ENCODE assay signal across 18 cellular contexts in the genomic region with DNA sequence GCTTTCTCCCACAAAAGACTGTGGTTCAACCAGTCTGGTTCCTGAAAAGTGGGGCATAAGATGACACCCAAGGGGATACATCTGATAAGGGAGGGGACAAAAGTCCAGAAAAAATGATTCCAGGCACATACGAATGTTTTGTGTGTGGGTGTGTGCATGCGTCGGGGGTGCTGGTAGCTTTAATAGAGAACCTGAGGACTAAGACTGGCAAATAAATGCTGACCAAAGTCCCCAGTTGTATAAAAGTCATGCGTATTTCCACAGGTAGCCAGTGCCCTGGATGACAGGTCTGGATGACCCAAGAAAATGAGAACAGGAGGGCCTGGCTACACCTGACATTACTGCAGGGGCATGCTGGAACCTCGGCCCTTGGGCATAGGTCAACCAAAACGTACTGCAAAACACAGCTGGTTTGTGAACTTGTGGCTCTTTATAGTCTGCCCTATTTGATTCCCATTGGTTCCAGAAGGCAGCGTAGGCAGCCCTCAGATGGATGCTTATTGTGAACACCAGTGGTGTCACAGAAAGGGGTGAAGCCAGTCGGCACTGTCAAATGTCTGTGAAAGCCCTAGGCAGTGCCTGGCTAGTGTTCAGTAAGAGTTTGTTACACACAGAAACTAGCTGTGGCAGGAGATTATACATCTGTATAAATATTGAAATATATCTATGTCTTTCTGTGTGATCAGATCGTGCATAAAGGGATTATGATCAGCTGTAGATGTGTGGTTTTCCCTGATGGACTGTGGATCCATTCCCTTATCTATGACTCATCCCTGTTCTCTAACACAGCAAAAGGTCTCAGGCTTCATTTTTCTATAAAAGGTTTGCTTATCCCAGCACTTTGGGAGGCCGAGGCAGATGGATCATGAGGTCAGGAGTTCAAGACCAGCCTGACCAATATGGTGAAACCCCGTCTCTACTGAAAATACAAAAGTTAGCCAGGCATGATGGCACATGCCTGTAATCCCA. TPM values are rescaled to one million over a fixed set of nuclear protein-coding genes. Genes with fewer than 3 reads are reported as not detected.
DNase-seq lines count a peak whose midpoint lies in the region; ATAC-seq, FAIRE-seq and TF ChIP-seq lines count a peak whose summit lies in the region.
"Had no signal": no experiment of that assay in that cellular context is flagged by ENCODE, and none has a peak within 500 bp of the region (broad histone marks: within the 10 kb centered on the region; RNA-seq: fewer than 3 reads in every experiment).

No MANE protein-coding gene starts in this region.

- TF ChIP-seq POLR2A in K562 (conservative IDR thresholded peaks at IDR 0.05): no peak

- POLR2A ChIA-PET in K562 (lab: Yijun Ruan, JAX): interaction anchor here (0.6 kb wide), 1 partner anchor 17 kb away, joined by 3 read pairs; no protein-coding TSS in a partner anchor

- CTCF ChIA-PET in K562 (lab: Yijun Ruan, JAX; ENCODE audit: low intra/inter-chr PET ratio): no interaction called here

- BruUV-seq in K562 (replicated peaks; lab: Mats Ljungman, UMichigan): no TSS peak

- peak; percentile 27 for DNase-seq in activated CD4-positive, alpha-beta T cell treated with anti-CD3 and anti-CD28 coated beads, Interleukin-2, amount 10 ng/mL, durations not matched to agents 24 days and 14 days
- no peak for DNase-seq in activated CD4-positive, alpha-beta T cell treated with anti-CD3 and anti-CD28 coated beads, Interleukin-2, amount 50 U/mL, for 48 hours
- no peak for DNase-seq in K562 (ENCODE audit: extremely low read depth in 1 of 4, low spot score in 3 of 4)
- peak; percentile 92 for DNase-seq in left lobe of liver (ENCODE audit: low spot score)
- DNase-seq in small intestine: peak; percentile 57
- no peak for DNase-seq in activated gamma-delta T cell (lab: John Stamatoyannopoulos, UW)
- no peak for DNase-seq in D721Med (ENCODE audit: insufficient read length, low spot score)
- DNase-seq in NCI-H748 (lab: John Stamatoyannopoulos, UW; ENCODE audit: unreplicated experiment): no peak
- DNase-seq: CD4-positive, alpha-beta memory T cell; DMS79 treated with DMSO at 0.1 percent for 48 hours; GF-D8; HCEC 1CT; IMR-90 had no signal

- H3K27ac ChIP-seq in K562 (ENCODE audit: extremely low read depth, low read depth, low read length) (no peak overlapping the region), small intestine (ENCODE audit: low read depth in 1 of 2, low read length in 1 of 2) (no peak overlapping the region)
- H3K27ac ChIP-seq: 22Rv1, BLaER1 had no signal

- no peak overlapping the region for H3K4me2 ChIP-seq in K562 (ENCODE audit: insufficient read depth, low read length)
- H3K4me2 ChIP-seq: BLaER1, GM23338 had no signal

- no peaks in the 10 kb centered on the region for H3K36me3 ChIP-seq in K562 (ENCODE audit: control insufficient read depth, insufficient read depth, low read length)
- no peaks in the 10 kb centered on the region for H3K36me3 ChIP-seq in small intestine (ENCODE audit: control insufficient read depth in 2 of 2, insufficient read depth in 2 of 2, low read length in 2 of 2)
- H3K36me3 ChIP-seq: BLaER1 had no signal

- H4K20me1 ChIP-seq in K562 (replicated peaks; ENCODE audit: control insufficient read depth, insufficient read depth, low read length): no peaks in the 10 kb centered on the region
- H4K20me1 ChIP-seq: BLaER1 had no signal

- peaks cover 2% of the 10 kb centered on the region for H3K27me3 Mint-ChIP-seq in activated CD4-positive, alpha-beta T cell treated with anti-CD3 and anti-CD28 coated beads, Interleukin-2, amount 10 ng/mL, durations not matched to agents 24 days and 14 days

- TF ChIP-seq EP300 in K562 (IDR thresholded peaks at IDR 0.05; ENCODE audit: low read length): no peak

- no peak overlapping the region for H2AFZ ChIP-seq in K562 (ENCODE audit: low read depth, low read length)
- H2AFZ ChIP-seq: GM23338 had no signal

- FAIRE-seq in K562 (lab: Jason Lieb, UNC) (no peak), small intestine (lab: Jason Lieb, UNC) (no peak), D721Med (lab: Jason Lieb, UNC) (no peak)
- FAIRE-seq: H54 had no signal

- no peak overlapping the region for H3K4me3 ChIP-seq in K562
- H3K4me3 ChIP-seq in small intestine (ENCODE audit: low read depth in 1 of 2, low read length in 2 of 2): no peak overlapping the region
- H3K4me3 ChIP-seq: BLaER1, GM23338 had no signal

- intact Hi-C loops in activated CD4-positive, alpha-beta T cell treated with anti-CD3 and anti-CD28 coated beads, Interleukin-2, amount 10 ng/mL, durations not matched to agents 24 days and 14 days (cut with micrococcal nuclease): no loop called here
- intact Hi-C loops in K562 (cut with micrococcal nuclease): no loop called here

- ATAC-seq in K562 (no peak), left lobe of liver (peak; percentile 85)
- ATAC-seq: GM23338 had no signal

- 3% methylated on average over 11 of the region's 11 CpGs for WGBS in K562 (ENCODE audit: insufficient coverage, low coverage, missing lambda C conversion rate)
- 38 to 70% (median 53%) methylated on average over 11 of the region's 11 CpGs for WGBS in small intestine, 3 donors

- peaks cover 4% of the 10 kb centered on the region for H3K4me1 Mint-ChIP-seq in activated CD4-positive, alpha-beta T cell treated with anti-CD3 and anti-CD28 coated beads, Interleukin-2, amount 10 ng/mL, durations not matched to agents 24 days and 14 days

- no peaks in the 10 kb centered on the region for H3K36me3 Mint-ChIP-seq in activated CD4-positive, alpha-beta T cell treated with anti-CD3 and anti-CD28 coated beads, Interleukin-2, amount 10 ng/mL, durations not matched to agents 24 days and 14 days (ENCODE audit: low read depth)
- H3K36me3 Mint-ChIP-seq: CD14-positive monocyte had no signal

- H3K9me1 ChIP-seq in K562 (ENCODE audit: control insufficient read depth, insufficient read depth, low read length): no peaks in the 10 kb centered on the region

- no peaks in the 10 kb centered on the region for H3K79me2 ChIP-seq in K562 (ENCODE audit: control insufficient read depth, insufficient read depth, low read length)

- in situ Hi-C loops in K562 (cut with MboI): no loop called here

- no peak overlapping the region for H3K4me3 Mint-ChIP-seq in activated CD4-positive, alpha-beta T cell treated with anti-CD3 and anti-CD28 coated beads, Interleukin-2, amount 10 ng/mL, durations not matched to agents 24 days and 14 days
- H3K4me3 Mint-ChIP-seq: CD14-positive monocyte; CD4-positive, alpha-beta memory T cell; GM23338 had no signal

- H3K9me3 Mint-ChIP-seq in activated CD4-positive, alpha-beta T cell treated with anti-CD3 and anti-CD28 coated beads, Interleukin-2, amount 10 ng/mL, durations not matched to agents 24 days and 14 days: no peaks in the 10 kb centered on the region

- no peak for TF ChIP-seq RAD21 in K562 (CRISPR knock-in tag; conservative IDR thresholded peaks at IDR 0.05 in 1 of 2, IDR thresholded peaks at IDR 0.05 in 1 of 2)

- H3K9me3 ChIP-seq in K562 (replicated peaks; ENCODE audit: control insufficient read depth, insufficient read depth, low read depth, low read length): no peaks in the 10 kb centered on the region
- no peaks in the 10 kb centered on the region for H3K9me3 ChIP-seq in small intestine (ENCODE audit: control insufficient read depth, low read depth)

- no peak for TF ChIP-seq CTCF in K562 (IDR thresholded peaks at IDR 0.05 in 2 of 3, conservative IDR thresholded peaks at IDR 0.05 in 1 of 3; ENCODE audit: insufficient read depth in 2 of 3, low read depth in 1 of 3, low read length in 3 of 3)
- TF ChIP-seq CTCF in D721Med (IDR thresholded peaks at IDR 0.05; ENCODE audit: insufficient read depth, missing control alignments): no peak

- H3K4me1 ChIP-seq in K562 (replicated peaks in 1 of 2; ENCODE audit: control insufficient read depth in 2 of 2, insufficient read depth in 2 of 2, low read length in 2 of 2): no peaks in the 10 kb centered on the region
- H3K4me1 ChIP-seq in small intestine (ENCODE audit: control insufficient read depth in 2 of 2, insufficient read depth in 1 of 2, low read depth in 1 of 2, low read length in 1 of 2): peaks cover 0 to 4% of the 10 kb centered on the region in 2 donors
- H3K4me1 ChIP-seq: BLaER1 had no signal

- H3K27me3 ChIP-seq in K562 (ENCODE audit: control insufficient read depth in 2 of 2, insufficient read depth in 2 of 2, low read length in 2 of 2) (peaks cover 2 to 4% of the 10 kb centered on the region in 2 experiments; a peak in 1 of 5 replicates), small intestine (ENCODE audit: control insufficient read depth in 2 of 2, insufficient read depth in 2 of 2, low read length in 2 of 2) (no peaks in the 10 kb centered on the region)
- H3K27me3 ChIP-seq: BLaER1 had no signal

- H3K9ac ChIP-seq in K562 (ENCODE audit: insufficient read depth in 1 of 2, low read depth in 2 of 2, low read length in 2 of 2): no peak overlapping the region
- H3K9ac ChIP-seq: BLaER1 had no signal

- no peak overlapping the region for H3K27ac Mint-ChIP-seq in activated CD4-positive, alpha-beta T cell treated with anti-CD3 and anti-CD28 coated beads, Interleukin-2, amount 10 ng/mL, durations not matched to agents 24 days and 14 days
- H3K27ac Mint-ChIP-seq: CD14-positive monocyte, GM23338 had no signal

RNA-seq across cellular contexts. Expression of a gene that starts 58.3 kb away (rescaled TPM):
- 35.2 and 35.6 TPM in 2 replicates for total RNA-seq in activated CD4-positive, alpha-beta T cell treated with anti-CD3 and anti-CD28 coated beads, Interleukin-2, amount 10 ng/mL, durations not matched to agents 24 days and 14 days
- total RNA-seq in K562 (2011; cell fraction: chromatin; rRNA removed; ENCODE audit: low replicate concordance): 7.7 and 29.7 TPM in 2 replicates
- 2.8 and 5.1 TPM in 2 replicates for total RNA-seq in K562 (2011; cell fraction: nucleolus; rRNA removed)
- total RNA-seq in K562 (2011; cell fraction: nucleoplasm; rRNA removed): 13.0 and 21.4 TPM in 2 replicates
- total RNA-seq in K562 (2014; rRNA removed): 1.5 and 2.1 TPM in 2 replicates
- total RNA-seq in K562 (2014; rRNA removed; fragmentation: Illumina TruSeq; extraction: Trizol): 3.4 and 3.5 TPM in 2 replicates
- total RNA-seq in K562 (2015; rRNA removed; fragmentation: Illumina TruSeq; extraction: Trizol): 1.9 and 2.4 TPM in 2 replicates
- 5.5 and 6.7 TPM in 2 replicates for total RNA-seq in K562 (2021)
- polyA plus RNA-seq in K562 (2011; rRNA removed): 27.5 and 34.2 TPM in 2 replicates
- polyA plus RNA-seq in K562 (2011; cell fraction: cytosol; rRNA removed): 6.5 and 18.8 TPM in 2 replicates
- polyA plus RNA-seq in K562 (2011; cell fraction: nucleus; rRNA removed): 8.4 and 16.2 TPM in 2 replicates
- 8.8 TPM in 2 replicates for polyA plus RNA-seq in K562 (2012)
- 4.0 and 4.1 TPM in 2 replicates for polyA plus RNA-seq in K562 (2014; fragmentation: Illumina TruSeq; extraction: Trizol)
- 10 to 100 TPM in 1 of 2 experiments, 1 to 10 TPM in 1; 9.7 to 10.7 TPM for polyA plus RNA-seq in K562 (2014; fragmentation: Nextera tagmentation; extraction: Ambion mirVana)
- 6.4 and 11.0 TPM in 2 replicates for polyA plus RNA-seq in K562 (2014; rRNA removed)
- 16.5 and 22.3 TPM in 2 replicates for polyA minus RNA-seq in K562 (2011; rRNA and poly(A)+ RNA removed)
- polyA minus RNA-seq in K562 (2011; cell fraction: cytosol; rRNA and poly(A)+ RNA removed): 3.2 and 5.3 TPM in 2 replicates
- polyA minus RNA-seq in K562 (2011; cell fraction: nucleus; rRNA and poly(A)+ RNA removed): 5.5 and 14.8 TPM in 2 replicates
- total RNA-seq in left lobe of liver: 20.7 TPM
- 10 to 100 TPM; 13.3 to 16.2 (median 15.7) TPM for polyA plus RNA-seq in small intestine

Comparison
In these comparisons a context has a peak if more than half of its experiments do, and no peak if none do; other contexts are left out.
1. DNase-seq: peak in activated CD4-positive, alpha-beta T cell treated with anti-CD3 and anti-CD28 coated beads, Interleukin-2, amount 10 ng/mL, durations not matched to agents 24 days and 14 days (single experiment), left lobe of liver (single experiment) and small intestine (single experiment); none in activated CD4-positive, alpha-beta T cell treated with anti-CD3 and anti-CD28 coated beads, Interleukin-2, amount 50 U/mL, for 48 hours (0 of 2), K562 (0 of 4), activated gamma-delta T cell (single experiment), D721Med (single experiment) and NCI-H748 (single experiment).